ENCODE assay signal across 22 cellular contexts in the genomic region with DNA sequence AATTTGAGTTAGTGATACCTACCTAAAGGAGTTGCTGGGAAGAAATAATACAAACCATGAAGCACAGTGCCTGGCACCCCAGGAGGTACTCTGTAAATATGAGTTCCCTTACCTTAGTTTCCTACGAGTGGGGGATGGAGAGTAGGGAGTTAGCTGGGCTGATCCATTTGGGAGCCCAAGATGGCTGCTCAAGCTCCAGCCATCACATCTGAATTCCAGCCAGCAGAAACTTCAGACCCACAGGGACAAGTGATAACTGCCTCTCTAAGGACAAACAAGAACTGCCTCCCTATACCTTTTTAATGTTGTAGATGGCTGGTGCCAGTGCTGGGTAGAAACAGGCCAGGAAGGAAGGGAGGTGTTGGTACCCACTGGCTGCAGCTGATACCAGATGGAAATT. TPM values are rescaled to one million over a fixed set of nuclear protein-coding genes. Genes with fewer than 3 reads are reported as not detected.
"Had no signal": no experiment of that assay in that cellular context is flagged by ENCODE, and none has a peak within 500 bp of the region (broad histone marks: within the 10 kb centered on the region; RNA-seq: fewer than 3 reads in every experiment).

No MANE protein-coding gene starts in this region.

- H3K9me3 Mint-ChIP-seq: mesothelial cell of epicardium; neural progenitor cell; stimulated activated naive CD8-positive, alpha-beta T cell treated with anti-CD3 and anti-CD28 coated beads, Interleukin-15, Interleukin-2, amounts not matched to agents 100 ng/mL and 50 ng/mL, for 24 hours had no signal

- H3K9me3 ChIP-seq: adrenal gland, gastrocnemius medialis, prostate gland, transverse colon, uterus had no signal

- H3K4me1 ChIP-seq: adrenal gland, breast epithelium, gastrocnemius medialis, prostate gland, transverse colon, uterus had no signal

- H3K4me3 ChIP-seq: adrenal gland, breast epithelium, gastrocnemius medialis, neural progenitor cell, prostate gland, right atrium auricular region, transverse colon, uterus had no signal

- H3K36me3 ChIP-seq: adrenal gland, breast epithelium, gastrocnemius medialis, neural progenitor cell, prostate gland, right atrium auricular region, transverse colon, uterus had no signal

- H3K27me3 ChIP-seq: adrenal gland, breast epithelium, gastrocnemius medialis, neural progenitor cell, right atrium auricular region, transverse colon, uterus had no signal

- H3K4me3 Mint-ChIP-seq: activated B cell treated with CpG ODN at 0.5 μM for 24 hours; activated T-helper 1 cell treated with anti-CD3 and anti-CD28 coated beads, Interleukin-12 subunit alpha, Interleukin-12 subunit beta, Interleukin-2, Interleukin-4 antibody, amounts not matched to agents 30 ng/mL and 10 ng/mL and 1 ng/mL, durations not matched to agents 14 hours and 24 hours and 36 hours; mesothelial cell of epicardium; neural progenitor cell; stimulated activated naive CD8-positive, alpha-beta T cell treated with anti-CD3 and anti-CD28 coated beads, Interleukin-15, Interleukin-2, amounts not matched to agents 100 ng/mL and 50 ng/mL, for 24 hours had no signal

- H3K4me1 Mint-ChIP-seq: activated B cell treated with CpG ODN at 0.5 μM for 24 hours, mesothelial cell of epicardium, neural progenitor cell had no signal

- H3K27me3 Mint-ChIP-seq: activated B cell treated with CpG ODN at 0.5 μM for 24 hours; stimulated activated naive CD8-positive, alpha-beta T cell treated with anti-CD3 and anti-CD28 coated beads, Interleukin-15, Interleukin-2, amounts not matched to agents 100 ng/mL and 50 ng/mL, for 24 hours had no signal

- H3K27ac Mint-ChIP-seq: activated B cell treated with CpG ODN at 0.5 μM for 24 hours; activated T-helper 1 cell treated with anti-CD3 and anti-CD28 coated beads, Interleukin-12 subunit alpha, Interleukin-12 subunit beta, Interleukin-2, Interleukin-4 antibody, amounts not matched to agents 30 ng/mL and 10 ng/mL and 1 ng/mL, durations not matched to agents 14 hours and 24 hours and 36 hours; mesothelial cell of epicardium; neural progenitor cell had no signal

- H3K27ac ChIP-seq: adrenal gland, breast epithelium, gastrocnemius medialis, neural progenitor cell, prostate gland, transverse colon, uterus had no signal

- DNase-seq: activated B cell treated with CpG ODN at 0.5 μM for 24 hours; adrenal gland; cerebellar nuclear complex; cortex of kidney; gastrocnemius medialis; head of caudate nucleus; kidney; stimulated activated CD4-positive, alpha-beta T cell treated with anti-CD3 and anti-CD28 coated beads, Interleukin-2, amount 100 ng/mL, for 48 hours; transverse colon; uterus had no signal

- H3K36me3 Mint-ChIP-seq: neural progenitor cell had no signal

RNA-seq across cellular contexts. Expression of a gene that starts 22.7 kb away (rescaled TPM):
- total RNA-seq: activated B cell treated with CpG ODN at 0.5 μM for 24 hours; activated CD8-positive, alpha-beta memory T cell treated with anti-CD3 and anti-CD28 coated beads for 36 hours; activated T-helper 1 cell treated with anti-CD3 and anti-CD28 coated beads, Interleukin-12 subunit alpha, Interleukin-12 subunit beta, Interleukin-2, Interleukin-4 antibody, amounts not matched to agents 30 ng/mL and 10 ng/mL and 1 ng/mL, durations not matched to agents 14 hours and 24 hours and 36 hours; adrenal gland; breast epithelium; esophagus mucosa; gastrocnemius medialis; kidney; left lobe of liver; lung microvascular endothelial cell; prostate gland; right atrium auricular region; skeletal muscle tissue; transverse colon; uterus had no signal
- polyA plus RNA-seq: adrenal gland had no signal
